ENCODE assay signal across 36 cellular contexts in genomic region chr13:38933786-38934185, GRCh38. TPM values are rescaled to one million over a fixed set of nuclear protein-coding genes. Genes with fewer than 3 reads are reported as not detected.
"Had no signal": no experiment of that assay in that cellular context is flagged by ENCODE, and none has a peak within 500 bp of the region (broad histone marks: within the 10 kb centered on the region; RNA-seq: fewer than 3 reads in every experiment).

No MANE protein-coding gene starts in this region.

- H3K9me3 ChIP-seq: neutrophil, psoas muscle, spleen, thoracic aorta, thyroid gland, tibial nerve, upper lobe of left lung, vagina had no signal

- H3K36me3 ChIP-seq: neutrophil, spleen, thoracic aorta, thyroid gland, tibial nerve, upper lobe of left lung, vagina had no signal

- FAIRE-seq: urothelium cell line had no signal

- H3K9ac ChIP-seq: parathyroid adenoma had no signal

- H3K79me2 ChIP-seq: parathyroid adenoma had no signal

- H3K4me1 ChIP-seq: parathyroid adenoma, psoas muscle, spleen, thyroid gland, tibial nerve, upper lobe of left lung, vagina had no signal

- DNase-seq: naive thymus-derived CD8-positive, alpha-beta T cell; nephron progenitor cell; nucleus accumbens; posterior cingulate gyrus; psoas muscle; right cardiac atrium; spleen; stimulated activated CD4-positive, alpha-beta T cell treated with anti-CD3 and anti-CD28 coated beads, Interleukin-12 subunit alpha, Interleukin-12 subunit beta, amount 100 ng/mL, for 4 hours; stimulated activated CD4-positive, alpha-beta T cell treated with anti-CD3 and anti-CD28 coated beads, Interleukin-1b, Interleukin-23, amount 100 ng/mL, for 48 hours; stimulated activated CD4-positive, alpha-beta T cell treated with anti-CD3 and anti-CD28 coated beads, Interleukin-4, amount 100 ng/mL, for 1 hour; stimulated activated CD4-positive, alpha-beta T cell treated with anti-CD3 and anti-CD28 coated beads, Interleukin-4, amount 100 ng/mL, for 4 hours; stimulated activated CD8-positive, alpha-beta memory T cell treated with anti-CD3 and anti-CD28 coated beads, Interleukin-4, amount 100 ng/mL, for 48 hours; stimulated activated naive CD4-positive, alpha-beta T cell; stimulated activated naive CD8-positive, alpha-beta T cell treated with anti-CD3 and anti-CD28 coated beads, Interleukin-15, amount 100 ng/mL, for 72 hours; stimulated activated naive CD8-positive, alpha-beta T cell treated with anti-CD3 and anti-CD28 coated beads, Interleukin-15, Interleukin-2, amounts not matched to agents 100 U/mL and 50 U/mL, for 24 hours; thyroid gland; trophoblast cell; upper lobe of left lung had no signal

- H3K4me2 ChIP-seq: smooth muscle cell had no signal

- H3K27ac ChIP-seq: neutrophil, parathyroid adenoma, psoas muscle, skin epidermis, spleen, thoracic aorta, thyroid gland, tibial nerve, upper lobe of left lung, vagina had no signal

- H3K4me3 ChIP-seq: psoas muscle, skin epidermis, smooth muscle cell, spleen, thoracic aorta, thyroid gland, tibial nerve, upper lobe of left lung, vagina had no signal

- ATAC-seq: naive thymus-derived CD8-positive, alpha-beta T cell; natural killer cell treated with Interleukin-12 subunit alpha and Interleukin-12 subunit beta and Interleukin-15 and Interleukin-18, amount 100 ng/mL, for 72 hours; psoas muscle; right cardiac atrium; sciatic nerve; stimulated activated memory B cell treated with anti-CD40 and anti-IgM and Interleukin-4, amounts not matched to agents 10 μg/mL and 1 μg/mL and 100 μg/mL, for 72 hours; stimulated activated naive CD8-positive, alpha-beta T cell treated with anti-CD3 and anti-CD28 coated beads, Interleukin-15, amount 100 ng/mL, for 72 hours; stimulated activated naive CD8-positive, alpha-beta T cell treated with anti-CD3 and anti-CD28 coated beads, Interleukin-15, Interleukin-2, amounts not matched to agents 100 U/mL and 50 U/mL, for 24 hours had no signal

- H2AFZ ChIP-seq: parathyroid adenoma had no signal

- H3K27me3 ChIP-seq: neutrophil, spleen, thyroid gland, tibial nerve, upper lobe of left lung, vagina had no signal

RNA-seq across cellular contexts. Expression of gene STOML3, which starts 56.8 kb away (rescaled TPM):
- total RNA-seq: naive thymus-derived CD8-positive, alpha-beta T cell; natural killer cell treated with Interleukin-12 subunit alpha and Interleukin-12 subunit beta and Interleukin-15 and Interleukin-18, amount 100 ng/mL, for 72 hours; neural crest cell; omental fat pad; osteocyte; progenitor cell of endocrine pancreas; psoas muscle; renal cortical epithelial cell; right cardiac atrium; sciatic nerve; smooth muscle cell; spleen; subcutaneous adipose tissue; thoracic aorta; thyroid gland; tibial nerve; ureter; vagina had no signal
- polyA plus RNA-seq: naive thymus-derived CD8-positive, alpha-beta T cell; psoas muscle; right cardiac atrium; smooth muscle cell; spleen had no signal
